Comparison of ENCODE assay signal across 21 cellular contexts in genomic region chr5:163948086-163948666, GRCh38.
"Had no signal": no experiment of that assay in that cellular context is flagged by ENCODE, and none has a peak within 500 bp of the region (broad histone marks: within the 10 kb centered on the region; RNA-seq: fewer than 3 reads in every experiment).

No MANE protein-coding gene starts in this region.

- H3K27ac Mint-ChIP-seq: naive thymus-derived CD4-positive, alpha-beta T cell had no signal

- FAIRE-seq: endometrium, islet of Langerhans had no signal

- H3K27me3 ChIP-seq: gastrocnemius medialis, heart right ventricle, ovary, right atrium auricular region, sigmoid colon, tibial nerve, upper lobe of right lung had no signal

- H3K36me3 Mint-ChIP-seq: naive thymus-derived CD4-positive, alpha-beta T cell had no signal

- H3K9me3 ChIP-seq: gastrocnemius medialis, heart right ventricle, ovary, right atrium auricular region, sigmoid colon, upper lobe of right lung had no signal

- DNase-seq: effector memory CD4-positive, alpha-beta T cell; gastrocnemius medialis; heart right ventricle; hypothalamus; mammary epithelial cell; naive thymus-derived CD4-positive, alpha-beta T cell; nucleus accumbens; ovary; sigmoid colon; stimulated activated CD4-positive, alpha-beta T cell treated with anti-CD3 and anti-CD28 coated beads, Interleukin-12 subunit alpha, Interleukin-12 subunit beta, amount 100 ng/mL, for 4 hours; stimulated activated naive CD4-positive, alpha-beta T cell treated with Interleukin-2 at 50 U/mL for 16 hours; upper lobe of right lung had no signal

- H3K27me3 Mint-ChIP-seq: naive thymus-derived CD4-positive, alpha-beta T cell had no signal

- H3K27ac ChIP-seq: coronary artery, gastrocnemius medialis, heart right ventricle, ovary, right atrium auricular region, sigmoid colon, skin epidermis, tibial nerve, upper lobe of right lung had no signal

- H3K36me3 ChIP-seq: gastrocnemius medialis, heart right ventricle, ovary, right atrium auricular region, sigmoid colon, tibial nerve, upper lobe of right lung had no signal

- H3K4me3 ChIP-seq: coronary artery, gastrocnemius medialis, heart right ventricle, ovary, right atrium auricular region, sigmoid colon, skin epidermis, tibial nerve, upper lobe of right lung had no signal

- H3K4me3 Mint-ChIP-seq: naive thymus-derived CD4-positive, alpha-beta T cell; neural crest cell had no signal

- H3K4me1 ChIP-seq: gastrocnemius medialis, heart right ventricle, right atrium auricular region, sigmoid colon, tibial nerve, upper lobe of right lung had no signal

- ATAC-seq: esophagus mucosa; gastrocnemius medialis; heart right ventricle; left lobe of liver; naive thymus-derived CD4-positive, alpha-beta T cell; upper lobe of right lung had no signal
